1 cellular context compared by ENCODE assay signal in genomic region chr10:26621243-26621888, GRCh38.
TF ChIP-seq lines count a peak whose summit lies in the region.

No MANE protein-coding gene starts in this region.

TF ChIP-seq in GM23338, 12 proteins besides CTCF, POLR2A, EP300 and RAD21 (continued from another document):
- TF ChIP-seq ZNF331 (CRISPR knock-in tag; IDR thresholded peaks at IDR 0.05; ENCODE audit: low read depth) (no peak), ZNF462 (CRISPR knock-in tag; IDR thresholded peaks at IDR 0.05) (no peak), ETS1 (IDR thresholded peaks at IDR 0.05) (no peak), NANOG (IDR thresholded peaks at IDR 0.05; ENCODE audit: borderline replicate concordance) (no peak), CREB1 (CRISPR knock-in tag; IDR thresholded peaks at IDR 0.05; ENCODE audit: low read depth) (no peak), ZNF114 (CRISPR knock-in tag; IDR thresholded peaks at IDR 0.05) (no peak), POLR2AphosphoS5 (IDR thresholded peaks at IDR 0.05; ENCODE audit: low read depth) (no peak), STAT1 (IDR thresholded peaks at IDR 0.05; ENCODE audit: unreplicated experiment) (no peak), JUNB (IDR thresholded peaks at IDR 0.05; ENCODE audit: unreplicated experiment) (no peak)
TF ChIP-seq in GM23338: peak in this region for 0.
